12 cellular contexts compared by ENCODE assay signal in the genomic region with DNA sequence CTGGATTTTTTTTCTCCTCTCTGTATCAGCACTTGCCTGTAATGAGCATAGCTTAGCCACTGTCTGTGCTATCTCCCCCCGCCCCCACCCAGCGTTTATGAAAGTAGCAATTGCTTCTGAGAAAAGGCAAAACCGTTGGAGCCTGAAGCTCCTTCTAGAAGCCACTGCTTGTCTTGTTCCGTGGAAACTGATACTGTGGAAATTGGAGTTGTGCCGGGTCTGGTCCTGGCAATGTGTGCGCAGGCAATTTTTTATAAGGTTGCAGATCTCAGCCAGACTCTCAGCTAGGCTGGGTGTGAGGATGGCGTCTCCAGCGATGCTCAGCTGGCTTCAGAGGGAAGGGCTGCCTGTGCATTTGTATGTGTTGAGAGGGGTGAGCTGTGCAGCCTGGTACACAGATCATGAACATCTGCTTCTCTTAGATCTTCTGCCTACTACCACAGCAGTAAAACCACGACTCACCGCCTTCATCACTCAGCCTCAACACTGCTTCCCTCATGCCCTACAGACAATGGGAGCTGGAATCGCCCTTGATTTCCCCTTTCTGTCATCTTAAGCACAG.
DNase-seq lines count a peak whose midpoint lies in the region; ATAC-seq and TF ChIP-seq lines count a peak whose summit lies in the region.
"Had no signal": no experiment of that assay in that cellular context is flagged by ENCODE, and none has a peak within 500 bp of the region (broad histone marks: within the 10 kb centered on the region; RNA-seq: fewer than 3 reads in every experiment).

No MANE protein-coding gene starts in this region.

- in situ Hi-C loops in GM13977 (cut with MboI; ENCODE audit: low pct_unique_long_range_greater_than_20kb, low sequenced_read_pairs, unreplicated experiment), result no loop called here

- peaks cover 8% of the 10 kb centered on the region for H3K9me3 Mint-ChIP-seq in natural killer cell treated with Interleukin-12 subunit alpha and Interleukin-12 subunit beta and Interleukin-15 and Interleukin-18, amount 100 ng/mL, for 72 hours
- peaks cover 2 to 3% of the 10 kb centered on the region in 2 donors for H3K9me3 Mint-ChIP-seq in natural killer cell

- peak overlapping the region; percentile 31 for H3K4me3 Mint-ChIP-seq in natural killer cell treated with Interleukin-12 subunit alpha and Interleukin-12 subunit beta and Interleukin-15 and Interleukin-18, amount 100 ng/mL, for 72 hours
- H3K4me3 Mint-ChIP-seq in natural killer cell, result no peak overlapping the region
- H3K4me3 Mint-ChIP-seq: CD14-positive monocyte had no signal

- peaks cover 16 to 32% of the 10 kb centered on the region in 2 donors for H3K27me3 Mint-ChIP-seq in natural killer cell treated with Interleukin-12 subunit alpha and Interleukin-12 subunit beta and Interleukin-15 and Interleukin-18, amount 100 ng/mL, for 72 hours
- peaks cover 21 to 28% of the 10 kb centered on the region in 2 donors for H3K27me3 Mint-ChIP-seq in natural killer cell (ENCODE audit: low read depth in 2 of 2)

- TF ChIP-seq CTCF in natural killer cell (IDR thresholded peaks at IDR 0.05) (no peak), GM13977 (IDR thresholded peaks at IDR 0.05; ENCODE audit: extremely low read depth, insufficient read depth, missing control alignments) (no peak)

- peaks cover 12% of the 10 kb centered on the region for H3K36me3 Mint-ChIP-seq in natural killer cell treated with Interleukin-12 subunit alpha and Interleukin-12 subunit beta and Interleukin-15 and Interleukin-18, amount 100 ng/mL, for 72 hours
- H3K36me3 Mint-ChIP-seq in natural killer cell, result no peaks in the 10 kb centered on the region
- H3K36me3 Mint-ChIP-seq: CD14-positive monocyte had no signal

- H3K27ac Mint-ChIP-seq in natural killer cell treated with Interleukin-12 subunit alpha and Interleukin-12 subunit beta and Interleukin-15 and Interleukin-18, amount 100 ng/mL, for 72 hours, result peak overlapping the region in 1 of 2 donors; percentile 32
- no peak overlapping the region for H3K27ac Mint-ChIP-seq in natural killer cell

- no peak for DNase-seq in natural killer cell treated with Interleukin-12 subunit alpha and Interleukin-12 subunit beta and Interleukin-15 and Interleukin-18, amount 100 ng/mL, for 72 hours (ENCODE audit: low spot score)
- no peak for DNase-seq in natural killer cell
- peak; percentile 14 for DNase-seq in NAMALWA (ENCODE audit: low spot score)
- DNase-seq in cerebellar cortex (ENCODE audit: low spot score), result peak; percentile 74
- peak; percentile 24 for DNase-seq in superior temporal gyrus (ENCODE audit: extremely low spot score)
- DNase-seq in HuH-7 (ENCODE audit: low spot score), result no peak
- no peak for DNase-seq in globus pallidus (ENCODE audit: low spot score)
- no peak for DNase-seq in GM13977 (ENCODE audit: low spot score)
- DNase-seq: NCI-H1930, psoas muscle, thyroid gland had no signal

- peak in 1 of 2 donors; percentile 39 for ATAC-seq in natural killer cell treated with Interleukin-12 subunit alpha and Interleukin-12 subunit beta and Interleukin-15 and Interleukin-18, amount 100 ng/mL, for 72 hours
- no peak for ATAC-seq in natural killer cell
- ATAC-seq: psoas muscle had no signal

- intact Hi-C loops in natural killer cell (cut with micrococcal nuclease), result no loop called here

- peaks cover 10 to 15% of the 10 kb centered on the region in 2 donors for H3K4me1 Mint-ChIP-seq in natural killer cell treated with Interleukin-12 subunit alpha and Interleukin-12 subunit beta and Interleukin-15 and Interleukin-18, amount 100 ng/mL, for 72 hours (ENCODE audit: low read depth in 2 of 2)
- peaks cover 6% of the 10 kb centered on the region in 2 donors for H3K4me1 Mint-ChIP-seq in natural killer cell

Comparison
In these comparisons a context has a peak if more than half of its experiments do, and no peak if none do; other contexts are left out.
1. DNase-seq: peak in NAMALWA (single experiment), cerebellar cortex (single experiment) and superior temporal gyrus (single experiment); none in natural killer cell treated with Interleukin-12 subunit alpha and Interleukin-12 subunit beta and Interleukin-15 and Interleukin-18, amount 100 ng/mL, for 72 hours (single experiment), natural killer cell (single experiment), HuH-7 (single experiment), globus pallidus (single experiment) and GM13977 (single experiment).